ENCODE assay signal across 3 cellular contexts in genomic region chr9:135773677-135774238, GRCh38.
A peak's percentile ranks its signal among the peaks of the same experiment; 100 is the strongest.
TF ChIP-seq lines count a peak whose summit lies in the region.

No MANE protein-coding gene starts in this region.

TF ChIP-seq in SK-N-SH, 30 proteins besides CTCF, POLR2A, EP300 and RAD21:
- TF ChIP-seq MXI1 (IDR thresholded peaks at IDR 0.05; ENCODE audit: low read depth, low read length) (no peak), TCF12 (IDR thresholded peaks at IDR 0.05) (no peak), RXRA (IDR thresholded peaks at IDR 0.05; ENCODE audit: borderline replicate concordance, low read depth) (no peak), CHD2 (IDR thresholded peaks at IDR 0.05; ENCODE audit: low read length, partially characterized antibody) (no peak), ELF1 (IDR thresholded peaks at IDR 0.05) (no peak), FOXJ3 (CRISPR knock-in tag; IDR thresholded peaks at IDR 0.05) (no peak), SMC3 (IDR thresholded peaks at IDR 0.05; ENCODE audit: low read depth, low read length) (no peak), MEF2A (IDR thresholded peaks at IDR 0.05; ENCODE audit: borderline replicate concordance, low read depth) (no peak), JUND (IDR thresholded peaks at IDR 0.05) (no peak), GABPA (IDR thresholded peaks at IDR 0.05; ENCODE audit: low read depth) (no peak), TEAD4 (IDR thresholded peaks at IDR 0.05; ENCODE audit: borderline replicate concordance, insufficient read depth) (no peak), EZH2phosphoT487 (IDR thresholded peaks at IDR 0.05; ENCODE audit: borderline replicate concordance, low read depth) (no peak), RCOR1 (IDR thresholded peaks at IDR 0.05; ENCODE audit: low read length) (no peak), GATA2 (CRISPR knock-in tag; IDR thresholded peaks at IDR 0.05) (no peak), NRF1 (IDR thresholded peaks at IDR 0.05; ENCODE audit: low read depth, low read length) (no peak), POLR2AphosphoS5 (IDR thresholded peaks at IDR 0.05; ENCODE audit: low read depth, low read length) (no peak), SIN3A (IDR thresholded peaks at IDR 0.05; ENCODE audit: borderline replicate concordance, low read depth, low read length) (no peak), YY1 (IDR thresholded peaks at IDR 0.05; ENCODE audit: low read depth) (no peak)
- TF ChIP-seq, protein P1, sequence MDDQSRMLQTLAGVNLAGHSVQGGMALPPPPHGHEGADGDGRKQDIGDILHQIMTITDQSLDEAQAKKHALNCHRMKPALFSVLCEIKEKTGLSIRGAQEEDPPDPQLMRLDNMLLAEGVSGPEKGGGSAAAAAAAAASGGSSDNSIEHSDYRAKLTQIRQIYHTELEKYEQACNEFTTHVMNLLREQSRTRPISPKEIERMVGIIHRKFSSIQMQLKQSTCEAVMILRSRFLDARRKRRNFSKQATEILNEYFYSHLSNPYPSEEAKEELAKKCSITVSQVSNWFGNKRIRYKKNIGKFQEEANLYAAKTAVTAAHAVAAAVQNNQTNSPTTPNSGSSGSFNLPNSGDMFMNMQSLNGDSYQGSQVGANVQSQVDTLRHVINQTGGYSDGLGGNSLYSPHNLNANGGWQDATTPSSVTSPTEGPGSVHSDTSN (IDR thresholded peaks at IDR 0.05): no peak
- TF ChIP-seq, protein P2, sequence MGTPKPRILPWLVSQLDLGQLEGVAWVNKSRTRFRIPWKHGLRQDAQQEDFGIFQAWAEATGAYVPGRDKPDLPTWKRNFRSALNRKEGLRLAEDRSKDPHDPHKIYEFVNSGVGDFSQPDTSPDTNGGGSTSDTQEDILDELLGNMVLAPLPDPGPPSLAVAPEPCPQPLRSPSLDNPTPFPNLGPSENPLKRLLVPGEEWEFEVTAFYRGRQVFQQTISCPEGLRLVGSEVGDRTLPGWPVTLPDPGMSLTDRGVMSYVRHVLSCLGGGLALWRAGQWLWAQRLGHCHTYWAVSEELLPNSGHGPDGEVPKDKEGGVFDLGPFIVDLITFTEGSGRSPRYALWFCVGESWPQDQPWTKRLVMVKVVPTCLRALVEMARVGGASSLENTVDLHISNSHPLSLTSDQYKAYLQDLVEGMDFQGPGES (IDR thresholded peaks at IDR 0.05; ENCODE audit: low read depth, low read length): no peak

TF ChIP-seq in SK-N-SH treated with all-trans-retinoic acid at 6 μM for 48 hours, 23 proteins besides CTCF, POLR2A, EP300 and RAD21:
- no peak for TF ChIP-seq CSRNP3 (CRISPR knock-in tag; IDR thresholded peaks at IDR 0.05)
- TF ChIP-seq ZNF70 (CRISPR knock-in tag; IDR thresholded peaks at IDR 0.05): no peak
- TF ChIP-seq ZFP3 (CRISPR knock-in tag; IDR thresholded peaks at IDR 0.05): no peak
- no peak for TF ChIP-seq ZNF565 (CRISPR knock-in tag; conservative IDR thresholded peaks at IDR 0.05; ENCODE audit: low read depth)
- TF ChIP-seq, protein P3, sequence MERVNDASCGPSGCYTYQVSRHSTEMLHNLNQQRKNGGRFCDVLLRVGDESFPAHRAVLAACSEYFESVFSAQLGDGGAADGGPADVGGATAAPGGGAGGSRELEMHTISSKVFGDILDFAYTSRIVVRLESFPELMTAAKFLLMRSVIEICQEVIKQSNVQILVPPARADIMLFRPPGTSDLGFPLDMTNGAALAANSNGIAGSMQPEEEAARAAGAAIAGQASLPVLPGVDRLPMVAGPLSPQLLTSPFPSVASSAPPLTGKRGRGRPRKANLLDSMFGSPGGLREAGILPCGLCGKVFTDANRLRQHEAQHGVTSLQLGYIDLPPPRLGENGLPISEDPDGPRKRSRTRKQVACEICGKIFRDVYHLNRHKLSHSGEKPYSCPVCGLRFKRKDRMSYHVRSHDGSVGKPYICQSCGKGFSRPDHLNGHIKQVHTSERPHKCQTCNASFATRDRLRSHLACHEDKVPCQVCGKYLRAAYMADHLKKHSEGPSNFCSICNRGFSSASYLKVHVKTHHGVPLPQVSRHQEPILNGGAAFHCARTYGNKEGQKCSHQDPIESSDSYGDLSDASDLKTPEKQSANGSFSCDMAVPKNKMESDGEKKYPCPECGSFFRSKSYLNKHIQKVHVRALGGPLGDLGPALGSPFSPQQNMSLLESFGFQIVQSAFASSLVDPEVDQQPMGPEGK (CRISPR knock-in tag; IDR thresholded peaks at IDR 0.05; ENCODE audit: borderline replicate concordance): no peak
- no peak for TF ChIP-seq OSR1 (CRISPR knock-in tag; IDR thresholded peaks at IDR 0.05)
TF ChIP-seq in SK-N-SH treated with all-trans-retinoic acid at 6 μM for 48 hours: peak in this region for 0.

TF ChIP-seq in K562, 482 proteins besides CTCF, POLR2A, EP300 and RAD21:
- no peak for TF ChIP-seq E2F1 (CRISPR knock-in tag; IDR thresholded peaks at IDR 0.05)
- 0 out of 2 replicates have a peak, but pooled peaks have one; percentile 10 for TF ChIP-seq EHMT2 (IDR thresholded peaks at IDR 0.05)
